ENCODE assay signal across 14 cellular contexts in genomic region chr4:120870279-120870673, GRCh38. TPM values are rescaled to one million over a fixed set of nuclear protein-coding genes. Genes with fewer than 3 reads are reported as not detected.
DNase-seq lines count a peak whose midpoint lies in the region; ATAC-seq and TF ChIP-seq lines count a peak whose summit lies in the region.
"Had no signal": no experiment of that assay in that cellular context is flagged by ENCODE, and none has a peak within 500 bp of the region (broad histone marks: within the 10 kb centered on the region; RNA-seq: fewer than 3 reads in every experiment).

No MANE protein-coding gene starts in this region.

- no peaks in the 10 kb centered on the region for H3F3A ChIP-seq in neural progenitor cell (ENCODE audit: low read depth)

- H3K36me3 ChIP-seq in neural progenitor cell, result no peaks in the 10 kb centered on the region
- H3K36me3 ChIP-seq: SJSA1 had no signal

- H3K4me3 ChIP-seq in neural progenitor cell, result no peak overlapping the region
- H3K4me3 ChIP-seq: SJSA1 had no signal

- peaks cover 6% of the 10 kb centered on the region for H3K79me2 ChIP-seq in neural progenitor cell (ENCODE audit: low read depth)
- H3K79me2 ChIP-seq: parathyroid adenoma had no signal

- H3K36me3 Mint-ChIP-seq in activated naive CD8-positive, alpha-beta T cell treated with anti-CD3 and anti-CD28 coated beads for 36 hours, result peaks cover 1% of the 10 kb centered on the region
- no peaks in the 10 kb centered on the region for H3K36me3 Mint-ChIP-seq in neural progenitor cell
- H3K36me3 Mint-ChIP-seq: IgD-negative memory B cell had no signal

- no peak overlapping the region for H3K4me3 Mint-ChIP-seq in activated naive CD8-positive, alpha-beta T cell treated with anti-CD3 and anti-CD28 coated beads for 36 hours
- H3K4me3 Mint-ChIP-seq in neural progenitor cell, result no peak overlapping the region
- H3K4me3 Mint-ChIP-seq: IgD-negative memory B cell had no signal

- H3K27me3 ChIP-seq in neural progenitor cell, result no peaks in the 10 kb centered on the region
- H3K27me3 ChIP-seq: SJSA1 had no signal

- H3K9ac ChIP-seq in neural progenitor cell, result no peak overlapping the region
- H3K9ac ChIP-seq: parathyroid adenoma had no signal

- DNase-seq in NCI-H82 (lab: John Stamatoyannopoulos, UW) (peak; percentile 12), NCI-H82 treated with DMSO at 0.1 percent for 48 hours (lab: John Stamatoyannopoulos, UW; ENCODE audit: unreplicated experiment) (no peak), HPDE6-E6E7 (ENCODE audit: extremely low spot score) (peak; percentile 3), neural progenitor cell (ENCODE audit: low spot score) (peak; percentile 22), GM19238 (ENCODE audit: insufficient read length, low spot score) (no peak), MV-4-11 (lab: John Stamatoyannopoulos, UW) (no peak)
- peak; percentile 6 for DNase-seq in activated naive CD8-positive, alpha-beta T cell treated with anti-CD3 and anti-CD28 coated beads for 36 hours
- DNase-seq: stimulated activated CD4-positive, alpha-beta T cell treated with anti-CD3 and anti-CD28 coated beads, Interleukin-4, amount 100 ng/mL, for 4 hours; substantia nigra had no signal

- no peaks in the 10 kb centered on the region for H3K9me3 ChIP-seq in neural progenitor cell (ENCODE audit: low read depth)
- H3K9me3 ChIP-seq: SJSA1 had no signal

- no peaks in the 10 kb centered on the region for H3K27me3 Mint-ChIP-seq in activated naive CD8-positive, alpha-beta T cell treated with anti-CD3 and anti-CD28 coated beads for 36 hours
- H3K27me3 Mint-ChIP-seq in neural progenitor cell (ENCODE audit: insufficient read depth, low read depth), result no peaks in the 10 kb centered on the region
- H3K27me3 Mint-ChIP-seq: IgD-negative memory B cell had no signal

- no peak overlapping the region for H3K27ac ChIP-seq in neural progenitor cell
- H3K27ac ChIP-seq: parathyroid adenoma, SJSA1 had no signal

- H4K20me1 ChIP-seq in neural progenitor cell (ENCODE audit: low read depth), result no peaks in the 10 kb centered on the region

- ATAC-seq in GM21786 (IDR thresholded peaks at IDR 0.05; ENCODE audit: unreplicated experiment), result no peak
- ATAC-seq: activated CD4-positive, CD25-positive, alpha-beta regulatory T cell treated with anti-CD3 and anti-CD28 coated beads, Interleukin-2, amount 50 U/mL, for 24 hours had no signal

- no peak overlapping the region for H3K4me2 ChIP-seq in neural progenitor cell

- H3K4me1 Mint-ChIP-seq in activated naive CD8-positive, alpha-beta T cell treated with anti-CD3 and anti-CD28 coated beads for 36 hours, result peaks cover 3% of the 10 kb centered on the region
- peaks cover 3% of the 10 kb centered on the region for H3K4me1 Mint-ChIP-seq in neural progenitor cell
- H3K4me1 Mint-ChIP-seq: IgD-negative memory B cell had no signal

- peak; percentile 52 for TF ChIP-seq CTCF in neural progenitor cell (IDR thresholded peaks at IDR 0.05)

- H3K9me3 Mint-ChIP-seq in activated naive CD8-positive, alpha-beta T cell treated with anti-CD3 and anti-CD28 coated beads for 36 hours, result no peaks in the 10 kb centered on the region
- H3K9me3 Mint-ChIP-seq in neural progenitor cell, result no peaks in the 10 kb centered on the region
- H3K9me3 Mint-ChIP-seq: IgD-negative memory B cell had no signal

- H2AFZ ChIP-seq in neural progenitor cell (replicated peaks), result no peak overlapping the region
- H2AFZ ChIP-seq: parathyroid adenoma had no signal

- no peak overlapping the region for H3K27ac Mint-ChIP-seq in activated naive CD8-positive, alpha-beta T cell treated with anti-CD3 and anti-CD28 coated beads for 36 hours
- no peak overlapping the region for H3K27ac Mint-ChIP-seq in neural progenitor cell
- H3K27ac Mint-ChIP-seq: IgD-negative memory B cell had no signal

- H3K4me1 ChIP-seq in neural progenitor cell, result peaks cover 19% of the 10 kb centered on the region

RNA-seq across cellular contexts. Expression of gene PRDM5, which starts 52.2 kb away (rescaled TPM):
- total RNA-seq in activated naive CD8-positive, alpha-beta T cell treated with anti-CD3 and anti-CD28 coated beads for 36 hours, result 1 to 10 TPM; 1.3 to 1.4 TPM
- 36.2 and 51.7 TPM in 2 replicates for total RNA-seq in neural progenitor cell (ENCODE audit: low replicate concordance)

Comparison
In these comparisons a context has a peak if more than half of its experiments do, and no peak if none do; other contexts are left out.
1. DNase-seq: peak in NCI-H82 (single experiment), HPDE6-E6E7 (single experiment), activated naive CD8-positive, alpha-beta T cell treated with anti-CD3 and anti-CD28 coated beads for 36 hours (single experiment) and neural progenitor cell (single experiment); none in NCI-H82 treated with DMSO at 0.1 percent for 48 hours (single experiment), GM19238 (single experiment) and MV-4-11 (single experiment).
2. RNA of gene PRDM5, which starts 52.2 kb away (total RNA-seq): 36.2 to 51.7 TPM in neural progenitor cell; 1.3 to 1.4 TPM in activated naive CD8-positive, alpha-beta T cell treated with anti-CD3 and anti-CD28 coated beads for 36 hours; every median in the first group is over 10 times any median in the second.